8 cellular contexts compared by ENCODE assay signal in genomic region chr2:101766871-101767739, GRCh38.
A peak's percentile ranks its signal among the peaks of the same experiment; 100 is the strongest.
DNase-seq lines count a peak whose midpoint lies in the region; TF ChIP-seq lines count a peak whose summit lies in the region.

No MANE protein-coding gene starts in this region.

- H3K27ac Mint-ChIP-seq in IgD-negative memory B cell, result peak overlapping the region; percentile 82 to 95 (median 86)
- peak overlapping the region in 2 of 3 experiments; percentile 55 to 77 for H3K27ac Mint-ChIP-seq in nephron

- peak overlapping the region in 3 of 4 donors; percentile 55 to 92 (median 75) for H3K4me3 Mint-ChIP-seq in IgD-negative memory B cell
- no peak overlapping the region for H3K4me3 Mint-ChIP-seq in nephron

- peak; percentile 92 for DNase-seq in AG09309 (ENCODE audit: low read depth)
- DNase-seq in dermis blood vessel endothelial cell, result peak; percentile 90
- DNase-seq in NCI-H187 treated with DMSO at 0.1 percent for 48 hours (lab: John Stamatoyannopoulos, UW), result no peak
- DNase-seq in COLO668 (lab: John Stamatoyannopoulos, UW; ENCODE audit: unreplicated experiment), result no peak
- no peak for DNase-seq in cerebellar nuclear complex (lab: John Stamatoyannopoulos, UW)
- no peak for DNase-seq in occipital lobe (lab: John Stamatoyannopoulos, UW)

- TF ChIP-seq CTCF in AG09309 (IDR thresholded peaks at IDR 0.05; ENCODE audit: control insufficient read depth, insufficient read depth, low read depth, low read length, missing control alignments) (no peak), nephron (IDR thresholded peaks at IDR 0.05; ENCODE audit: unreplicated experiment in 3 of 3) (no peak)

- no peaks in the 10 kb centered on the region for H3K9me3 Mint-ChIP-seq in IgD-negative memory B cell
- no peaks in the 10 kb centered on the region for H3K9me3 Mint-ChIP-seq in nephron

- peaks cover 79 to 84% (median 83%) of the 10 kb centered on the region in 3 donors for H3K4me1 Mint-ChIP-seq in IgD-negative memory B cell
- H3K4me1 Mint-ChIP-seq in nephron, result peaks cover 89% of the 10 kb centered on the region

- no peak overlapping the region; the same call in 1 of the 2 replicates for H3K4me3 ChIP-seq in AG09309 (ENCODE audit: control insufficient read depth, low read depth, low read length)

- H3K27me3 Mint-ChIP-seq in IgD-negative memory B cell, result no peaks in the 10 kb centered on the region
- no peaks in the 10 kb centered on the region for H3K27me3 Mint-ChIP-seq in nephron (ENCODE audit: low read depth)

- H3K36me3 Mint-ChIP-seq in IgD-negative memory B cell, result peaks cover 3% of the 10 kb centered on the region
- H3K36me3 Mint-ChIP-seq in nephron (ENCODE audit: low read depth), result no peaks in the 10 kb centered on the region

Comparison
In these comparisons a context has a peak if more than half of its experiments do, and no peak if none do; other contexts are left out.
1. DNase-seq: peak in AG09309 (single experiment) and dermis blood vessel endothelial cell (single experiment); none in NCI-H187 treated with DMSO at 0.1 percent for 48 hours (single experiment), COLO668 (single experiment), cerebellar nuclear complex (0 of 2) and occipital lobe (single experiment).
2. H3K4me3 Mint-ChIP-seq: peak in IgD-negative memory B cell (3 of 4); none in nephron (0 of 3).